ENCODE assay signal across 9 cellular contexts in genomic region chr2:190678444-190679162, GRCh38. TPM values are rescaled to one million over a fixed set of nuclear protein-coding genes. Genes with fewer than 3 reads are reported as not detected.
DNase-seq lines count a peak whose midpoint lies in the region; ATAC-seq and TF ChIP-seq lines count a peak whose summit lies in the region.
"Had no signal": no experiment of that assay in that cellular context is flagged by ENCODE, and none has a peak within 500 bp of the region (broad histone marks: within the 10 kb centered on the region; RNA-seq: fewer than 3 reads in every experiment).

No MANE protein-coding gene starts in this region.

- H3K36me3 Mint-ChIP-seq in activated T-cell treated with anti-CD3 and anti-CD28 coated beads, Interleukin-2, amount 50 U/mL, for 72 hours (ENCODE audit: insufficient read depth in 2 of 2): peaks cover 9 to 23% of the 10 kb centered on the region in 2 donors

- TF ChIP-seq POLR2A in stomach (IDR thresholded peaks at IDR 0.05): no peak

- no peaks in the 10 kb centered on the region for H3K9me3 Mint-ChIP-seq in activated T-cell treated with anti-CD3 and anti-CD28 coated beads, Interleukin-2, amount 50 U/mL, for 72 hours

- H3K27me3 Mint-ChIP-seq in activated T-cell treated with anti-CD3 and anti-CD28 coated beads, Interleukin-2, amount 50 U/mL, for 72 hours (ENCODE audit: low read depth): no peaks in the 10 kb centered on the region

- peaks cover 0 to 34% (median 18%) of the 10 kb centered on the region in 4 donors for H3K36me3 ChIP-seq in stomach

- intact Hi-C loops in stomach (cut with DNase I; ENCODE audit: low total_unique reads): no loop called here

- TF ChIP-seq EP300 in stomach (IDR thresholded peaks at IDR 0.05): no peak

- H3K27ac Mint-ChIP-seq in activated T-cell treated with anti-CD3 and anti-CD28 coated beads, Interleukin-2, amount 50 U/mL, for 72 hours: peak overlapping the region; percentile 98

- TF ChIP-seq CTCF in stomach (IDR thresholded peaks at IDR 0.05): no peak

- no peak overlapping the region for H3K4me3 ChIP-seq in stomach
- H3K4me3 ChIP-seq: A549 had no signal

- no peaks in the 10 kb centered on the region for H3K9me3 ChIP-seq in stomach
- H3K9me3 ChIP-seq: A549 had no signal

- peak overlapping the region in 1 of 5 donors; percentile 22 for H3K27ac ChIP-seq in stomach
- H3K27ac ChIP-seq: A549 had no signal

- peak; percentile 55 for ATAC-seq in HG03060 (IDR thresholded peaks at IDR 0.05; ENCODE audit: low read depth, unreplicated experiment)
- ATAC-seq in activated T-cell treated with anti-CD3 and anti-CD28 coated beads, Interleukin-2, amount 50 U/mL, for 72 hours (replicated peaks in 1 of 2): peak; percentile 90 to 95
- ATAC-seq: A549 had no signal

- no peaks in the 10 kb centered on the region for H3K27me3 ChIP-seq in stomach

- H3K4me1 ChIP-seq in stomach: peaks cover 0 to 32% (median 11%) of the 10 kb centered on the region in 4 donors

- DNase-seq in activated CD4-positive, alpha-beta T cell treated with anti-CD3 and anti-CD28 coated beads for 48 hours: peak; percentile 75
- no peak for DNase-seq in activated CD4-positive, alpha-beta T cell treated with anti-CD3 and anti-CD28 coated beads for 1 hour
- peak; percentile 66 to 71 for DNase-seq in activated T-cell treated with anti-CD3 and anti-CD28 coated beads, Interleukin-2, amount 50 U/mL, for 72 hours
- DNase-seq in middle frontal gyrus (ENCODE audit: extremely low spot score, low spot score) (peak; percentile 8), stomach (no peak), NCI-H82 treated with DMSO at 0.1 percent for 48 hours (lab: John Stamatoyannopoulos, UW; ENCODE audit: unreplicated experiment) (no peak), NCI-H2196 (lab: John Stamatoyannopoulos, UW; ENCODE audit: unreplicated experiment) (no peak)

- 58 to 78% (median 70%) methylated on average over 6 of the region's 6 CpGs for WGBS in stomach, 5 donors

- peaks cover 73% of the 10 kb centered on the region for H3K4me1 Mint-ChIP-seq in activated T-cell treated with anti-CD3 and anti-CD28 coated beads, Interleukin-2, amount 50 U/mL, for 72 hours (ENCODE audit: low read depth)

- H3K4me3 Mint-ChIP-seq in activated T-cell treated with anti-CD3 and anti-CD28 coated beads, Interleukin-2, amount 50 U/mL, for 72 hours: peak overlapping the region; percentile 56 to 70

RNA-seq across cellular contexts. Expression of gene NAB1, which starts 29.7 kb away (rescaled TPM):
- total RNA-seq in activated T-cell treated with anti-CD3 and anti-CD28 coated beads, Interleukin-2, amount 50 U/mL, for 72 hours: 10 to 100 TPM; 42.8 to 61.3 TPM
- total RNA-seq in stomach: 100 to 1,000 TPM in 2 of 5 donors, 10 to 100 TPM in 3; 29.3 to 121 (median 61.6) TPM
- polyA plus RNA-seq in stomach: 10 to 100 TPM; 14.2 to 24.0 (median 18.4) TPM

Comparison
In these comparisons a context has a peak if more than half of its experiments do, and no peak if none do; other contexts are left out.
1. DNase-seq: peak in activated CD4-positive, alpha-beta T cell treated with anti-CD3 and anti-CD28 coated beads for 48 hours (single experiment), activated T-cell treated with anti-CD3 and anti-CD28 coated beads, Interleukin-2, amount 50 U/mL, for 72 hours (2 of 2) and middle frontal gyrus (single experiment); none in activated CD4-positive, alpha-beta T cell treated with anti-CD3 and anti-CD28 coated beads for 1 hour (single experiment), stomach (single experiment), NCI-H82 treated with DMSO at 0.1 percent for 48 hours (single experiment) and NCI-H2196 (single experiment).